12 cellular contexts compared by ENCODE assay signal in the genomic region with DNA sequence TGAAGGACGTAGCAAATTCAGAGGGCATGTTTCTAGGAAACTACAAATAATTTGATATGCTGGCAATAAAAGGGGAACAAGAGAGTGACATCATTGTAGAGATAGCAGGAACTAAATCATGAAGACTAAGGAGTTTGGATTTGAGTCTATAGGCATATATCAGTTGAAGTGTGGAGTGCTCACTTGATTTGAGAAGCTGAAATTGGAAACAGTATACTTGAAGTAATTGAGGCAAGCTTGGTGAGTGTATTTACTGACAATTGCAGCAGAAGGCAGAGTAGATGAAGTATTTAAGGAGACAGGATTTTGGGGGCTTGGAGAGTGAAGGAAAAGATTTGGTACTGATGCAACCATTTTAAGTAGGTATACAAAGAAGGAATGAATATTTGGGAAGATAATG. TPM values are rescaled to one million over a fixed set of nuclear protein-coding genes. Genes with fewer than 3 reads are reported as not detected.
A peak's percentile ranks its signal among the peaks of the same experiment; 100 is the strongest.
DNase-seq lines count a peak whose midpoint lies in the region; ATAC-seq and TF ChIP-seq lines count a peak whose summit lies in the region.
"Had no signal": no experiment of that assay in that cellular context is flagged by ENCODE, and none has a peak within 500 bp of the region (broad histone marks: within the 10 kb centered on the region; RNA-seq: fewer than 3 reads in every experiment).

No MANE protein-coding gene starts in this region.

- no peak overlapping the region for H3K4me3 Mint-ChIP-seq in MCF 10A (ENCODE audit: unreplicated experiment)
- H3K4me3 Mint-ChIP-seq in activated naive CD8-positive, alpha-beta T cell treated with anti-CD3 and anti-CD28 coated beads, Interleukin-2, amount 50 U/mL, for 24 hours, result peak overlapping the region; percentile 25

- peak; percentile 20 for ATAC-seq in HG03342 (IDR thresholded peaks at IDR 0.05; ENCODE audit: unreplicated experiment)
- peak; percentile 24 for ATAC-seq in activated naive CD8-positive, alpha-beta T cell treated with anti-CD3 and anti-CD28 coated beads, Interleukin-2, amount 50 U/mL, for 24 hours

- H3K27me3 ChIP-seq in breast epithelium, result no peaks in the 10 kb centered on the region

- peaks cover 13% of the 10 kb centered on the region for H3K4me1 Mint-ChIP-seq in MCF 10A (ENCODE audit: insufficient read depth, unreplicated experiment)
- peaks cover 38% of the 10 kb centered on the region for H3K4me1 Mint-ChIP-seq in activated naive CD8-positive, alpha-beta T cell treated with anti-CD3 and anti-CD28 coated beads, Interleukin-2, amount 50 U/mL, for 24 hours

- H3K4me3 ChIP-seq in breast epithelium, result no peak overlapping the region

- H3K27ac ChIP-seq in breast epithelium, result no peak overlapping the region

- CTCF ChIA-PET in MCF 10A (lab: Yijun Ruan, JAX), result interaction anchor here (0.7 to 2.7 kb wide), 4 partner anchors 88 to 633 kb away, joined by 3 to 14 read pairs (median 6); no protein-coding TSS in a partner anchor

- peaks cover 31% of the 10 kb centered on the region for H3K36me3 Mint-ChIP-seq in MCF 10A (ENCODE audit: insufficient read depth, unreplicated experiment)
- peaks cover 28% of the 10 kb centered on the region for H3K36me3 Mint-ChIP-seq in activated naive CD8-positive, alpha-beta T cell treated with anti-CD3 and anti-CD28 coated beads, Interleukin-2, amount 50 U/mL, for 24 hours (ENCODE audit: low read depth)

- H3K36me3 ChIP-seq in breast epithelium, result no peaks in the 10 kb centered on the region

- DNase-seq in MCF 10A (ENCODE audit: unreplicated experiment) (no peak), breast epithelium (ENCODE audit: low spot score in 2 of 2) (no peak), NCI-H2196 treated with DMSO at 0.1 percent for 48 hours (lab: John Stamatoyannopoulos, UW; ENCODE audit: unreplicated experiment) (no peak), OCI-M2 (lab: John Stamatoyannopoulos, UW; ENCODE audit: unreplicated experiment) (no peak), DMS53 treated with DMSO at 0.1 percent for 48 hours (lab: John Stamatoyannopoulos, UW; ENCODE audit: unreplicated experiment) (no peak), NCI-H524 (lab: John Stamatoyannopoulos, UW) (no peak)
- DNase-seq in activated naive CD8-positive, alpha-beta T cell treated with anti-CD3 and anti-CD28 coated beads, Interleukin-2, amount 50 U/mL, for 24 hours, result no peak
- DNase-seq: COR-L47, NCI-H69 had no signal

- H3K27ac Mint-ChIP-seq in MCF 10A (ENCODE audit: low read depth, unreplicated experiment), result peak overlapping the region; percentile 13
- peak overlapping the region; percentile 81 for H3K27ac Mint-ChIP-seq in activated naive CD8-positive, alpha-beta T cell treated with anti-CD3 and anti-CD28 coated beads, Interleukin-2, amount 50 U/mL, for 24 hours

- no peak for TF ChIP-seq CTCF in MCF 10A (IDR thresholded peaks at IDR 0.05; ENCODE audit: unreplicated experiment)
- no peak for TF ChIP-seq CTCF in breast epithelium (IDR thresholded peaks at IDR 0.05)

- no peaks in the 10 kb centered on the region for H3K9me3 Mint-ChIP-seq in MCF 10A (ENCODE audit: unreplicated experiment)
- H3K9me3 Mint-ChIP-seq in activated naive CD8-positive, alpha-beta T cell treated with anti-CD3 and anti-CD28 coated beads, Interleukin-2, amount 50 U/mL, for 24 hours, result no peaks in the 10 kb centered on the region

- TF ChIP-seq POLR2A in breast epithelium (IDR thresholded peaks at IDR 0.05), result no peak

- POLR2A ChIA-PET in MCF 10A (lab: Yijun Ruan, JAX), result interaction anchor here (0.6 to 2.3 kb wide), 8 partner anchors 11 to 88 kb away, joined by 3 to 7 read pairs (median 4); no protein-coding TSS in a partner anchor

- no peaks in the 10 kb centered on the region for H3K9me3 ChIP-seq in breast epithelium

- no peaks in the 10 kb centered on the region for H3K4me1 ChIP-seq in breast epithelium

- BruUV-seq in MCF 10A (replicated peaks; lab: Mats Ljungman, UMichigan), result TSS peak; percentile 73

- no peaks in the 10 kb centered on the region for H3K27me3 Mint-ChIP-seq in MCF 10A (ENCODE audit: insufficient read depth, unreplicated experiment)
- no peaks in the 10 kb centered on the region for H3K27me3 Mint-ChIP-seq in activated naive CD8-positive, alpha-beta T cell treated with anti-CD3 and anti-CD28 coated beads, Interleukin-2, amount 50 U/mL, for 24 hours

- intact Hi-C loops in MCF 10A (cut with micrococcal nuclease) (no loop called here), breast epithelium (cut with DNase I; ENCODE audit: low total_unique reads) (no loop called here)

RNA-seq across cellular contexts. Expression of a gene that starts 6.4 kb away (rescaled TPM):
- total RNA-seq in MCF 10A (2022) (not detected in 2 replicates), breast epithelium (not detected)
- total RNA-seq: HT-29, omental fat pad had no signal

RNA-seq across cellular contexts. Expression of a gene that starts 16.7 kb away (rescaled TPM):
- 27.8 and 31.3 TPM in 2 replicates for total RNA-seq in MCF 10A (2022)
- total RNA-seq in breast epithelium, result 10 to 100 TPM; 34.4 to 48.3 (median 43.6) TPM
